ENCODE assay signal across 1 cellular context in genomic region chr1:226688056-226688748, GRCh38.
TF ChIP-seq lines count a peak whose summit lies in the region.

No MANE protein-coding gene starts in this region.

TF ChIP-seq in H1, 55 proteins besides CTCF, POLR2A, EP300 and RAD21:
- no peak for TF ChIP-seq RNF2 (IDR thresholded peaks at IDR 0.05; ENCODE audit: borderline replicate concordance, low read depth, low read length, missing control alignments, poor library complexity, severe bottlenecking)
- TF ChIP-seq NRF1 (IDR thresholded peaks at IDR 0.05; ENCODE audit: low read depth, low read length): no peak
- peak; percentile 58 to 87; a peak in 2 of 4 replicates for TF ChIP-seq SIN3A (conservative IDR thresholded peaks at IDR 0.05 in 1 of 2, IDR thresholded peaks at IDR 0.05 in 1 of 2; ENCODE audit: low read depth in 1 of 2, low read length in 2 of 2)
- no peak for TF ChIP-seq NANOG (IDR thresholded peaks at IDR 0.05; ENCODE audit: insufficient read depth, low read depth, low read length, poor library complexity, severe bottlenecking)
